In genomic region chr4:139619644-139620043, GRCh38 we compare ENCODE assay signal across 1 cellular context.
TF ChIP-seq lines count a peak whose summit lies in the region.

No MANE protein-coding gene starts in this region.

TF ChIP-seq in SK-N-SH treated with all-trans-retinoic acid at 6 μM for 48 hours, 23 proteins besides CTCF, POLR2A, EP300 and RAD21 (continued from another document):
- no peak for TF ChIP-seq CSDC2 (CRISPR knock-in tag; IDR thresholded peaks at IDR 0.05)
